ENCODE assay signal across 34 cellular contexts in the genomic region with DNA sequence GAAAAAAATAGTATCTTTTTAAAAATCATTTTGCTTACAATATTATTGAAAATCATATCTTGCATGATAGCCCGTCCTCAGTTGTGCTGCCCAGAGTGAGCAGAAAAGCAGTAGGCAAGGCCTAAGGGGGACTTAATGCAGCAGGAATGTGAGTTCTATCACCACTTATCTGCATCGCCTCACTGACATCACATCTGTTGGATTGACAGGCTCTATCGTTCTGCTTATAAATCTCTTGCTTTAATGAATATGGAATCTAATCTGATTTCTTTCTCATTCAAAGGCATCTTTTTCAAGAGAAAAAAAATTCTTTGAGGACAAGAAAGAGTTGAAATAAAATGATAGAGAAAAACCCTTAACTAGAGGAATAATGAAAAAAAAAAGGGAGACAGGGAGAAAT.
"Had no signal": no experiment of that assay in that cellular context is flagged by ENCODE, and none has a peak within 500 bp of the region (broad histone marks: within the 10 kb centered on the region; RNA-seq: fewer than 3 reads in every experiment).

No MANE protein-coding gene starts in this region.

- H3K36me3 ChIP-seq: MG63 had no signal

- H3K9ac ChIP-seq: KMS-11 had no signal

- H3K4me3 ChIP-seq: MG63 had no signal

- H3K27me3 ChIP-seq: MG63 had no signal

- DNase-seq: Karpas-422, Kasumi-1, MG63, MM.1S, MV-4-11, NCI-H1048, NCI-H1092, NCI-H1092 treated with DMSO at 0.1 percent for 48 hours, NCI-H1105, NCI-H1105 treated with DMSO at 0.1 percent for 48 hours, NCI-H1417 treated with DMSO at 0.1 percent for 48 hours, NCI-H1436, NCI-H1436 treated with DMSO at 0.1 percent for 48 hours, NCI-H146, NCI-H1694, NCI-H1694 treated with DMSO at 0.1 percent for 48 hours, NCI-H187, NCI-H187 treated with DMSO at 0.1 percent for 48 hours, NCI-H1930, NCI-H2029, NCI-H2029 treated with DMSO at 0.1 percent for 48 hours, NCI-H2081, NCI-H2081 treated with DMSO at 0.1 percent for 48 hours, NCI-H2107, NCI-H2171, NCI-H2171 treated with DMSO at 0.1 percent for 48 hours, NCI-H2227 treated with DMSO at 0.1 percent for 48 hours, NCI-H226, NCI-H345, NCI-H446, NCI-H446 treated with DMSO at 0.1 percent for 48 hours, NCI-H510A, NCI-H510A treated with DMSO at 0.1 percent for 48 hours had no signal

- H3K9me3 ChIP-seq: MG63 had no signal
